Comparison of ENCODE assay signal across 8 cellular contexts in genomic region chr19:344625-345319, GRCh38. TPM values are rescaled to one million over a fixed set of nuclear protein-coding genes. Genes with fewer than 3 reads are reported as not detected.
DNase-seq lines count a peak whose midpoint lies in the region; ATAC-seq and TF ChIP-seq lines count a peak whose summit lies in the region.

MIER2 (minus strand) TSS chr19:344796; CDS start chr19:344782, 14 bp downstream.

- H3K4me1 ChIP-seq in CD4-positive, alpha-beta memory T cell (ENCODE audit: insufficient read depth, low read length): peaks cover 43% of the 10 kb centered on the region
- peaks cover 18% of the 10 kb centered on the region for H3K4me1 ChIP-seq in IMR-90 (ENCODE audit: control insufficient read depth, insufficient read depth, low read length)
- H3K4me1 ChIP-seq in foreskin keratinocyte: peaks cover 12% of the 10 kb centered on the region

- no TSS peak for BruUV-seq in IMR-90 (replicated peaks; lab: Mats Ljungman, UMichigan)

- ATAC-seq in GM19468 (IDR thresholded peaks at IDR 0.05; ENCODE audit: extremely low read depth, unreplicated experiment) (peak; percentile 25), IMR-90 (ENCODE audit: low read depth) (peak; percentile 94), foreskin keratinocyte (peak; percentile 68)
- ATAC-seq in stimulated activated naive CD8-positive, alpha-beta T cell treated with anti-CD3 and anti-CD28 coated beads, Interleukin-15, amount 100 ng/mL, for 72 hours: peak; percentile 95

- CTCF ChIA-PET in CD4-positive, alpha-beta memory T cell (lab: Charles Lee; ENCODE audit: partially characterized antibody): no interaction called here
- CTCF ChIA-PET in IMR-90 (lab: Yijun Ruan, JAX): no interaction called here

- peak within 1 kb of the TSS; percentile 83 for H4K5ac ChIP-seq in IMR-90 (ENCODE audit: low read depth, low read length)

- H3K9me3 ChIP-seq in CD4-positive, alpha-beta memory T cell (ENCODE audit: control insufficient read depth in 1 of 2, low read length in 2 of 2): no peaks in the 10 kb centered on the region
- no peaks in the 10 kb centered on the region for H3K9me3 ChIP-seq in IMR-90 (ENCODE audit: control insufficient read depth, insufficient read depth, low read length)

- H3K4me1 Mint-ChIP-seq in CD4-positive, alpha-beta memory T cell: peaks cover 27 to 52% (median 42%) of the 10 kb centered on the region in 4 donors
- H3K4me1 Mint-ChIP-seq in neural crest cell: peaks cover 34% of the 10 kb centered on the region
- H3K4me1 Mint-ChIP-seq in stimulated activated naive CD8-positive, alpha-beta T cell treated with anti-CD3 and anti-CD28 coated beads, Interleukin-15, amount 100 ng/mL, for 72 hours: peaks cover 51% of the 10 kb centered on the region

- H3K9me1 ChIP-seq in IMR-90 (ENCODE audit: insufficient read depth, low read length): peaks cover 20% of the 10 kb centered on the region

- H3K56ac ChIP-seq in IMR-90 (ENCODE audit: extremely low read depth, insufficient read depth, low read length): peak within 1 kb of the TSS; percentile 47; the same call in 1 of the 2 replicates

- H3K9ac ChIP-seq in IMR-90 (ENCODE audit: low read depth, low read length): peak within 1 kb of the TSS; percentile 83

- H2AK5ac ChIP-seq in IMR-90 (ENCODE audit: low read depth, low read length): peak within 1 kb of the TSS; percentile 89

- peak within 1 kb of the TSS; percentile 38 to 71 for H3K4me3 ChIP-seq in CD4-positive, alpha-beta memory T cell (ENCODE audit: low read length in 2 of 2)
- H3K4me3 ChIP-seq in IMR-90 (ENCODE audit: insufficient read depth, low read depth, low read length): peak within 1 kb of the TSS; percentile 83

- no peaks in the 10 kb centered on the region for H3K27me3 Mint-ChIP-seq in CD4-positive, alpha-beta memory T cell
- peaks cover 13% of the 10 kb centered on the region for H3K27me3 Mint-ChIP-seq in neural crest cell (ENCODE audit: low read depth)
- peaks cover 17% of the 10 kb centered on the region for H3K27me3 Mint-ChIP-seq in stimulated activated naive CD8-positive, alpha-beta T cell treated with anti-CD3 and anti-CD28 coated beads, Interleukin-15, amount 100 ng/mL, for 72 hours

- peaks cover 39% of the 10 kb centered on the region for H4K20me1 ChIP-seq in IMR-90 (ENCODE audit: insufficient read depth, low read length)

- TF ChIP-seq RAD21 in IMR-90 (IDR thresholded peaks at IDR 0.05; ENCODE audit: low read length): no peak

- in situ Hi-C loops in IMR-90 (cut with MboI; ENCODE audit: low sequenced_read_pairs): no loop called here

- peak within 1 kb of the TSS; percentile 43; the same call in 1 of the 2 replicates for H2BK120ac ChIP-seq in IMR-90 (ENCODE audit: low read depth, low read length)

- peak; percentile 81 to 96 (median 89) for DNase-seq in CD4-positive, alpha-beta memory T cell
- DNase-seq in IMR-90 (peak; percentile 68), SHP77 treated with DMSO at 0.1 percent for 48 hours (lab: John Stamatoyannopoulos, UW) (peak; percentile 34), activated gamma-delta T cell treated with Interleukin-2 at 50 U/mL for 16 hours (peak; percentile 84), foreskin keratinocyte (peak in 1 of 2 donors; percentile 37), neural crest cell (ENCODE audit: low read depth, low spot score) (peak; percentile 92)
- DNase-seq in stimulated activated naive CD8-positive, alpha-beta T cell treated with anti-CD3 and anti-CD28 coated beads, Interleukin-15, amount 100 ng/mL, for 72 hours: peak; percentile 92 to 96

- peaks cover under 1 to 7% of the 10 kb centered on the region in 2 donors for H3K36me3 Mint-ChIP-seq in CD4-positive, alpha-beta memory T cell
- peaks cover 14% of the 10 kb centered on the region for H3K36me3 Mint-ChIP-seq in neural crest cell (ENCODE audit: low read depth)

- peak within 1 kb of the TSS; percentile 90 for H2AFZ ChIP-seq in IMR-90 (replicated peaks; ENCODE audit: low read length, poor library complexity)

- H4K8ac ChIP-seq in IMR-90 (ENCODE audit: low read depth in 2 of 2, low read length in 2 of 2): peak within 1 kb of the TSS; percentile 67 to 93

- peak within 1 kb of the TSS; percentile 63 for H3K4ac ChIP-seq in IMR-90 (ENCODE audit: low read depth, low read length)

- H3K4me3 Mint-ChIP-seq in CD4-positive, alpha-beta memory T cell: peak within 1 kb of the TSS; percentile 82 to 91 (median 87)
- peak within 1 kb of the TSS; percentile 84 for H3K4me3 Mint-ChIP-seq in neural crest cell
- H3K4me3 Mint-ChIP-seq in stimulated activated naive CD8-positive, alpha-beta T cell treated with anti-CD3 and anti-CD28 coated beads, Interleukin-15, amount 100 ng/mL, for 72 hours: peak within 1 kb of the TSS; percentile 83 to 92

- peak within 1 kb of the TSS; percentile 100 for H3K4me2 ChIP-seq in IMR-90 (ENCODE audit: low read depth, low read length)

- no peak within 1 kb of the TSS for H2BK15ac ChIP-seq in IMR-90 (ENCODE audit: low read depth, low read length)

- peak within 1 kb of the TSS; percentile 95 for H3K23ac ChIP-seq in IMR-90 (ENCODE audit: low read depth, low read length)

- peak within 1 kb of the TSS; percentile 38; the same call in 1 of the 2 replicates for H3K18ac ChIP-seq in IMR-90 (ENCODE audit: low read depth, low read length)

- dilution Hi-C loops in IMR-90 (cut with HindIII; ENCODE audit: low sequenced_read_pairs, unreplicated experiment): no loop called here

- H3K14ac ChIP-seq in IMR-90 (replicated peaks; ENCODE audit: low read depth, low read length): peak within 1 kb of the TSS; percentile 97

- intact Hi-C loops in CD4-positive, alpha-beta memory T cell (cut with micrococcal nuclease): loop anchor here (1.0 kb wide), 1 partner anchor 162 kb away; no protein-coding TSS in a partner anchor
- intact Hi-C loops in IMR-90 (cut with micrococcal nuclease): loop anchor here (10.0 kb wide), 1 partner anchor 140 kb away; no protein-coding TSS in a partner anchor

- H3K27ac Mint-ChIP-seq in CD4-positive, alpha-beta memory T cell: peak within 1 kb of the TSS; percentile 77 to 93 (median 86)
- no peak within 1 kb of the TSS for H3K27ac Mint-ChIP-seq in neural crest cell (ENCODE audit: unreplicated experiment)
- H3K27ac Mint-ChIP-seq in stimulated activated naive CD8-positive, alpha-beta T cell treated with anti-CD3 and anti-CD28 coated beads, Interleukin-15, amount 100 ng/mL, for 72 hours: peak within 1 kb of the TSS; percentile 79 to 90

- TF ChIP-seq CTCF in IMR-90 (conservative IDR thresholded peaks at IDR 0.05; ENCODE audit: low read depth, low read length) (no peak), foreskin keratinocyte (conservative IDR thresholded peaks at IDR 0.05) (no peak), neural crest cell (conservative IDR thresholded peaks at IDR 0.05) (no peak)

- no peaks in the 10 kb centered on the region for H3K27me3 ChIP-seq in CD4-positive, alpha-beta memory T cell (ENCODE audit: insufficient read depth, low read length)
- H3K27me3 ChIP-seq in IMR-90 (ENCODE audit: control insufficient read depth, insufficient read depth, low read length): no peaks in the 10 kb centered on the region
- no peaks in the 10 kb centered on the region for H3K27me3 ChIP-seq in foreskin keratinocyte

- H2BK5ac ChIP-seq in IMR-90 (ENCODE audit: low read depth, low read length, poor library complexity, severe bottlenecking): peak within 1 kb of the TSS; percentile 71

- peak within 1 kb of the TSS; percentile 44 for H3K27ac ChIP-seq in CD4-positive, alpha-beta memory T cell (ENCODE audit: low read depth, low read length)
- H3K27ac ChIP-seq in IMR-90 (ENCODE audit: insufficient read depth, low read length): peak within 1 kb of the TSS; percentile 68
- peak within 1 kb of the TSS; percentile 59 for H3K27ac ChIP-seq in foreskin keratinocyte

- WGBS in IMR-90 (ENCODE audit: extremely low coverage in 2 of 2, insufficient read length in 1 of 2), 2 experiments: 9% methylated on average over 48 of the region's 77 CpGs; no CpG with 5 or more reads in 1 of the 2 experiments

- peak; percentile 64 for TF ChIP-seq POLR2A in IMR-90 (IDR thresholded peaks at IDR 0.05; ENCODE audit: low read depth, low read length)

- POLR2A ChIA-PET in CD4-positive, alpha-beta memory T cell (lab: Charles Lee; ENCODE audit: partially characterized antibody): interaction anchor here (0.6 kb wide), 1 partner anchor 162 kb away, joined by 3 read pairs; no protein-coding TSS in a partner anchor
- POLR2A ChIA-PET in IMR-90 (lab: Charles Lee; ENCODE audit: unreplicated experiment): interaction anchor here (0.6 kb wide), 1 partner anchor 56 kb away, joined by 3 read pairs; no protein-coding TSS in a partner anchor

- no peaks in the 10 kb centered on the region for H3K9me3 Mint-ChIP-seq in CD4-positive, alpha-beta memory T cell
- H3K9me3 Mint-ChIP-seq in neural crest cell: no peaks in the 10 kb centered on the region
- H3K9me3 Mint-ChIP-seq in stimulated activated naive CD8-positive, alpha-beta T cell treated with anti-CD3 and anti-CD28 coated beads, Interleukin-15, amount 100 ng/mL, for 72 hours: peaks cover 0 to 8% of the 10 kb centered on the region in 2 donors

- no peak within 1 kb of the TSS for H2BK20ac ChIP-seq in IMR-90 (ENCODE audit: low read depth, low read length)

- H3K36me3 ChIP-seq in CD4-positive, alpha-beta memory T cell (ENCODE audit: insufficient read depth, low read length): no peaks in the 10 kb centered on the region
- H3K36me3 ChIP-seq in IMR-90 (ENCODE audit: control insufficient read depth, insufficient read depth, low read length): peaks cover 8% of the 10 kb centered on the region

- H4K91ac ChIP-seq in IMR-90 (ENCODE audit: insufficient read depth, low read depth, low read length): peak within 1 kb of the TSS; percentile 75

- H3K79me1 ChIP-seq in IMR-90 (ENCODE audit: low read depth in 1 of 2, low read length in 2 of 2): peaks cover 12 to 40% of the 10 kb centered on the region in 2 experiments; a peak in 3 of 4 replicates

- H2AK9ac ChIP-seq in IMR-90 (replicated peaks; ENCODE audit: low read depth, low read length, poor library complexity): peak within 1 kb of the TSS; percentile 80

TF ChIP-seq in IMR-90, 13 proteins besides CTCF, POLR2A, EP300 and RAD21 (continues in another document):
- TF ChIP-seq MXI1 (IDR thresholded peaks at IDR 0.05; ENCODE audit: borderline replicate concordance, low read depth, low read length) (no peak), MAZ (IDR thresholded peaks at IDR 0.05; ENCODE audit: borderline replicate concordance, low read depth, low read length) (peak; percentile 59; the same call in 1 of the 2 replicates)

RNA-seq across cellular contexts. Expression of gene MIER2, which starts in this region (rescaled TPM):
- total RNA-seq in CD4-positive, alpha-beta memory T cell: 10 to 100 TPM; 17.5 to 18.2 TPM
- 1 to 10 TPM; 1.1 to 7.8 TPM for polyA plus RNA-seq in CD4-positive, alpha-beta memory T cell
- 11.4 and 28.0 TPM in 2 replicates for total RNA-seq in IMR-90 (2012; rRNA removed)
- 28.4 and 32.3 TPM in 2 replicates for polyA plus RNA-seq in IMR-90 (2012; rRNA removed)
- 12.3 and 27.2 TPM in 2 replicates for polyA plus RNA-seq in IMR-90 (2012; cell fraction: cytosol; rRNA removed)
- 42.8 and 96.1 TPM in 2 replicates for polyA plus RNA-seq in IMR-90 (2012; cell fraction: nucleus; rRNA removed; ENCODE audit: low replicate concordance)
- 23.5 and 27.8 TPM in 2 replicates for total RNA-seq in foreskin keratinocyte
- 26.9 and 28.8 TPM in 2 replicates for polyA plus RNA-seq in foreskin keratinocyte
- 43.8 and 45.8 TPM in 2 replicates for total RNA-seq in neural crest cell

Comparison
In these comparisons a context has a peak if more than half of its experiments do, and no peak if none do; other contexts are left out.
1. ATAC-seq: peak in every context shown above with its lines; median percentile 95 in stimulated activated naive CD8-positive, alpha-beta T cell treated with anti-CD3 and anti-CD28 coated beads, Interleukin-15, amount 100 ng/mL, for 72 hours; 94 in IMR-90; 68 in foreskin keratinocyte; 25 in GM19468.